ENCODE assay signal across 8 cellular contexts in the genomic region with DNA sequence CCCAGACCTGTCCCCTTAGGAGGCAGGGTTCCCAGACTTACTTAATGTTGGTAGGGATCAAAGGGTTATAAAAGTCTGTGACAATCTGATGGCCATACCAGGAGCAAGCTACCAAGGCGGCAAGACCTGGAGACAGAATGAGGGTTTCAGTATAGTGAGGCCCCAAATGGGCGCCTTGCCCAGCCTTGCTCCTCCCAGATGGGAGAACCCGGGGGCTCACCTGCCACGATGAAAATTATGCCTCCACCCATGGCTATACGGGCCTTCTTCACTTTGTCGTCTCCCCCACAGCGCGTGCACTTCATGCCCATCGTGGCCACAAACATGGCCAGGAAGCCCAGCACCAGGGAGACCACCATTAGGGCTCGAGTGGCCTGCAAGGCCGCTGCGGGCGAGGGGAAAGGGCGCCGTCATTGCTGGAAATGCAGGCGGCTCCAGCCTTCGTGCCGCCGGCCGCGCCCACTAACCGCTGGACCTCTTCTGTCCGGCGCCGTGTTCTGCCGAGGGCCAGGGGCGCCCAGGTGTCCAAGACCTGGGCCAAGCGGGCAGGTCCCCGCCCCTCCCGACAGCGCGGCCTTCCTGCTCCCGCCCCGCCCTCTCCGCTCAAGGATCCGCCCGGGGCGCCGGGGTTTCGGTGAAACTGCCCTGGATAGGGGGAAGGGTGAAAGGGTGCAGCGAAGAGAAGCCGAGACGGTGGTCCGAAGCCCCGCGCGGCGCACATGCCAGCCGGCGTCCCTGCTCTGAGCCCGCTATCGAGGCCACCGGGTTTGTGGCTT. TPM values are rescaled to one million over a fixed set of nuclear protein-coding genes. Genes with fewer than 3 reads are reported as not detected.
DNase-seq lines count a peak whose midpoint lies in the region; ATAC-seq and TF ChIP-seq lines count a peak whose summit lies in the region.

No MANE protein-coding gene starts in this region.

- DNase-seq in NCI-H2196 (lab: John Stamatoyannopoulos, UW; ENCODE audit: unreplicated experiment) (peak; percentile 44), NCI-H2196 treated with DMSO at 0.1 percent for 48 hours (lab: John Stamatoyannopoulos, UW; ENCODE audit: unreplicated experiment) (no peak), T-cell (peak in 5 of 34 experiments; percentile 30 to 51 (median 38)), epithelial cell of esophagus (ENCODE audit: low read depth) (peak; percentile 66), putamen (ENCODE audit: low spot score) (no peak), medulla oblongata (ENCODE audit: extremely low spot score) (no peak), HuH-7.5 (ENCODE audit: low spot score) (no peak)
- DNase-seq in naive thymus-derived CD8-positive, alpha-beta T cell: peak in 5 of 10 donors; percentile 19 to 71 (median 43)

- H3K27ac Mint-ChIP-seq in T-cell: peak overlapping the region; percentile 61 to 86
- H3K27ac Mint-ChIP-seq in naive thymus-derived CD8-positive, alpha-beta T cell: peak overlapping the region; percentile 53 to 93 (median 76)

- H3K4me1 Mint-ChIP-seq in T-cell: peaks cover 22 to 23% (median 22%) of the 10 kb centered on the region in 3 donors
- peaks cover 19 to 33% (median 29%) of the 10 kb centered on the region in 4 donors for H3K4me1 Mint-ChIP-seq in naive thymus-derived CD8-positive, alpha-beta T cell

- CTCF ChIA-PET in T-cell (lab: Charles Lee): interaction anchor here in 1 of 2 donors (1.1 kb wide), 1 partner anchor 18 kb away, joined by 3 read pairs; a partner anchor contains a TSS

- no peaks in the 10 kb centered on the region for H3K9me3 Mint-ChIP-seq in T-cell
- H3K9me3 Mint-ChIP-seq in naive thymus-derived CD8-positive, alpha-beta T cell: no peaks in the 10 kb centered on the region

- no peak for TF ChIP-seq CTCF in epithelial cell of esophagus (IDR thresholded peaks at IDR 0.05; ENCODE audit: insufficient read depth, low read depth, low read length, missing control alignments)

- H3K36me3 Mint-ChIP-seq in T-cell: peaks cover 7% of the 10 kb centered on the region
- peaks cover 0 to 31% (median 0%) of the 10 kb centered on the region in 3 donors for H3K36me3 Mint-ChIP-seq in naive thymus-derived CD8-positive, alpha-beta T cell

- peaks cover 3 to 25% of the 10 kb centered on the region in 2 donors for H3K27me3 Mint-ChIP-seq in T-cell
- peaks cover 0 to 3% (median 0%) of the 10 kb centered on the region in 5 donors for H3K27me3 Mint-ChIP-seq in naive thymus-derived CD8-positive, alpha-beta T cell

- ATAC-seq in T-cell (replicated peaks in 1 of 4): peak; percentile 47 to 65 (median 61)
- peak; percentile 46 to 48 for ATAC-seq in naive thymus-derived CD8-positive, alpha-beta T cell

- peak overlapping the region; percentile 70 to 76 (median 73) for H3K4me3 Mint-ChIP-seq in T-cell
- H3K4me3 Mint-ChIP-seq in naive thymus-derived CD8-positive, alpha-beta T cell: peak overlapping the region; percentile 64 to 86 (median 77)

- peak overlapping the region; percentile 55 for H3K4me3 ChIP-seq in epithelial cell of esophagus (ENCODE audit: low read length)

- POLR2A ChIA-PET in T-cell (lab: Charles Lee): interaction anchor here in 1 of 2 donors (0.5 kb wide), 1 partner anchor 42 kb away, joined by 3 read pairs; no protein-coding TSS in a partner anchor
- POLR2A ChIA-PET in naive thymus-derived CD8-positive, alpha-beta T cell (lab: Charles Lee): interaction anchor here (0.7 to 3.2 kb wide), 13 partner anchors 10 to 123 kb away, joined by 3 to 17 read pairs (median 4); a partner anchor contains a TSS

RNA-seq across cellular contexts. Expression of a gene that starts 1.5 kb away (rescaled TPM):
- 1 to 10 TPM; 2.4 to 5.9 (median 2.9) TPM for total RNA-seq in T-cell
- 1 to 10 TPM; 4.2 to 7.4 TPM for total RNA-seq in naive thymus-derived CD8-positive, alpha-beta T cell
- 1 to 10 TPM; 5.7 to 8.6 (median 7.1) TPM for polyA plus RNA-seq in naive thymus-derived CD8-positive, alpha-beta T cell

RNA-seq across cellular contexts. Expression of a gene that starts 8.8 kb away (rescaled TPM):
- 10 to 100 TPM; 29.8 to 35.9 (median 33.3) TPM for total RNA-seq in T-cell
- total RNA-seq in naive thymus-derived CD8-positive, alpha-beta T cell: 10 to 100 TPM; 35.1 to 36.1 TPM
- polyA plus RNA-seq in naive thymus-derived CD8-positive, alpha-beta T cell: 10 to 100 TPM; 55.5 to 94.0 (median 70.8) TPM

RNA-seq across cellular contexts. Expression of a gene that starts 9.3 kb away (rescaled TPM):
- total RNA-seq in T-cell: 100 to 1,000 TPM; 109 to 131 (median 125) TPM
- total RNA-seq in naive thymus-derived CD8-positive, alpha-beta T cell: 100 to 1,000 TPM; 138 to 142 TPM
- 10 to 100 TPM; 33.6 to 42.3 (median 39.7) TPM for polyA plus RNA-seq in naive thymus-derived CD8-positive, alpha-beta T cell

RNA-seq across cellular contexts. Expression of a gene that starts 18.5 kb away (rescaled TPM):
- 100 to 1,000 TPM; 197 to 278 (median 276) TPM for total RNA-seq in T-cell
- 100 to 1,000 TPM; 268 to 280 TPM for total RNA-seq in naive thymus-derived CD8-positive, alpha-beta T cell
- polyA plus RNA-seq in naive thymus-derived CD8-positive, alpha-beta T cell: 100 to 1,000 TPM; 799 to 964 (median 817) TPM

RNA-seq across cellular contexts. Expression of a gene that starts 20.7 kb away (rescaled TPM):
- total RNA-seq in T-cell: under 1 TPM in 1 of 5 donors, not detected in 4; 0.06 TPM
- not detected for total RNA-seq in naive thymus-derived CD8-positive, alpha-beta T cell
- not detected for polyA plus RNA-seq in naive thymus-derived CD8-positive, alpha-beta T cell

Comparison
In these comparisons a context has a peak if more than half of its experiments do, and no peak if none do; other contexts are left out.
1. DNase-seq: peak in NCI-H2196 (single experiment) and epithelial cell of esophagus (single experiment); none in NCI-H2196 treated with DMSO at 0.1 percent for 48 hours (single experiment), putamen (single experiment), medulla oblongata (single experiment) and HuH-7.5 (single experiment).